In genomic region chr15:98565566-98565965, GRCh38 we compare ENCODE assay signal across 24 cellular contexts.
DNase-seq lines count a peak whose midpoint lies in the region; ATAC-seq and TF ChIP-seq lines count a peak whose summit lies in the region.
"Had no signal": no experiment of that assay in that cellular context is flagged by ENCODE, and none has a peak within 500 bp of the region (broad histone marks: within the 10 kb centered on the region; RNA-seq: fewer than 3 reads in every experiment).

No MANE protein-coding gene starts in this region.

- no peak overlapping the region for H2AFZ ChIP-seq in IMR-90 (replicated peaks; ENCODE audit: low read length, poor library complexity)
- no peak overlapping the region for H2AFZ ChIP-seq in osteoblast (ENCODE audit: low read length)

- in situ Hi-C loops in IMR-90 (cut with MboI; ENCODE audit: low sequenced_read_pairs) = no loop called here

- no peaks in the 10 kb centered on the region for H3K79me1 ChIP-seq in IMR-90 (ENCODE audit: low read depth in 1 of 2, low read length in 2 of 2)

- H2BK5ac ChIP-seq in IMR-90 (ENCODE audit: low read depth, low read length, poor library complexity, severe bottlenecking) = no peak overlapping the region

- H3K4me2 ChIP-seq in IMR-90 (ENCODE audit: low read depth, low read length) (no peak overlapping the region), osteoblast (ENCODE audit: insufficient read depth, low read length) (peak overlapping the region; percentile 28)
- H3K4me2 ChIP-seq: A549; BLaER1 treated with 17β-estradiol and CSF1 and Interleukin-3, amounts not matched to agents 10 nM and 100 nM had no signal

- H3K56ac ChIP-seq in IMR-90 (ENCODE audit: extremely low read depth, insufficient read depth, low read length) = no peak overlapping the region

- no peaks in the 10 kb centered on the region for H3K36me3 ChIP-seq in IMR-90 (ENCODE audit: control insufficient read depth, insufficient read depth, low read length)
- H3K36me3 ChIP-seq in osteoblast (ENCODE audit: insufficient read depth, low read length) = no peaks in the 10 kb centered on the region
- H3K36me3 ChIP-seq: BE2C; BLaER1 treated with 17β-estradiol and CSF1 and Interleukin-3, amounts not matched to agents 10 nM and 100 nM; HAP-1 had no signal

- peak overlapping the region; percentile 17; the same call in 1 of the 2 replicates for H3K4ac ChIP-seq in IMR-90 (ENCODE audit: low read depth, low read length)

- intact Hi-C loops in IMR-90 (cut with micrococcal nuclease) = no loop called here

- peaks cover 2% of the 10 kb centered on the region for H3K27me3 Mint-ChIP-seq in chondrocyte (ENCODE audit: low read depth)
- H3K27me3 Mint-ChIP-seq in type B pancreatic cell = peaks cover 15% of the 10 kb centered on the region
- peaks cover 25% of the 10 kb centered on the region for H3K27me3 Mint-ChIP-seq in activated naive CD4-positive, alpha-beta T cell treated with anti-CD3 and anti-CD28 coated beads, Interleukin-2, amount 10 ng/mL, durations not matched to agents 7 days and 5 days

- H3K9me3 ChIP-seq in IMR-90 (ENCODE audit: control insufficient read depth, insufficient read depth, low read length) = no peaks in the 10 kb centered on the region
- no peaks in the 10 kb centered on the region for H3K9me3 ChIP-seq in osteoblast (ENCODE audit: low read depth, low read length)
- H3K9me3 ChIP-seq: A549; BE2C; BLaER1 treated with 17β-estradiol and CSF1 and Interleukin-3, amounts not matched to agents 10 nM and 100 nM; HAP-1 had no signal

- peaks cover 8% of the 10 kb centered on the region for H3K27me3 ChIP-seq in IMR-90 (ENCODE audit: control insufficient read depth, insufficient read depth, low read length)
- peaks cover 5% of the 10 kb centered on the region for H3K27me3 ChIP-seq in osteoblast (ENCODE audit: insufficient read depth, low read length)
- H3K27me3 ChIP-seq: BLaER1 treated with 17β-estradiol and CSF1 and Interleukin-3, amounts not matched to agents 10 nM and 100 nM had no signal

- no peak overlapping the region for H2AK5ac ChIP-seq in IMR-90 (ENCODE audit: low read depth, low read length)

- no peak overlapping the region; the same call in 1 of the 2 replicates for H2BK120ac ChIP-seq in IMR-90 (ENCODE audit: low read depth, low read length)

- H3K4me3 Mint-ChIP-seq in chondrocyte (ENCODE audit: unreplicated experiment) (no peak overlapping the region), type B pancreatic cell (no peak overlapping the region)
- H3K4me3 Mint-ChIP-seq in activated naive CD4-positive, alpha-beta T cell treated with anti-CD3 and anti-CD28 coated beads, Interleukin-2, amount 10 ng/mL, durations not matched to agents 7 days and 5 days = no peak overlapping the region
- H3K4me3 Mint-ChIP-seq: CD14-positive monocyte; CD4-positive, alpha-beta T cell; CD8-positive, alpha-beta memory T cell; HFFc6 had no signal

- no peaks in the 10 kb centered on the region for H3K9me3 Mint-ChIP-seq in chondrocyte (ENCODE audit: low read depth)
- H3K9me3 Mint-ChIP-seq in type B pancreatic cell = no peaks in the 10 kb centered on the region
- H3K9me3 Mint-ChIP-seq in activated naive CD4-positive, alpha-beta T cell treated with anti-CD3 and anti-CD28 coated beads, Interleukin-2, amount 10 ng/mL, durations not matched to agents 7 days and 5 days = no peaks in the 10 kb centered on the region
- H3K9me3 Mint-ChIP-seq: CD14-positive monocyte; CD4-positive, alpha-beta T cell; CD8-positive, alpha-beta memory T cell; HFFc6 had no signal

- peak overlapping the region; percentile 0 for H2AK9ac ChIP-seq in IMR-90 (replicated peaks; ENCODE audit: low read depth, low read length, poor library complexity)

- H3K4me1 Mint-ChIP-seq in chondrocyte (ENCODE audit: low read depth) = peaks cover 27% of the 10 kb centered on the region
- H3K4me1 Mint-ChIP-seq in type B pancreatic cell (ENCODE audit: unreplicated experiment) = peaks cover 6% of the 10 kb centered on the region
- peaks cover 2% of the 10 kb centered on the region for H3K4me1 Mint-ChIP-seq in activated naive CD4-positive, alpha-beta T cell treated with anti-CD3 and anti-CD28 coated beads, Interleukin-2, amount 10 ng/mL, durations not matched to agents 7 days and 5 days
- H3K4me1 Mint-ChIP-seq: CD14-positive monocyte; CD8-positive, alpha-beta memory T cell had no signal

- dilution Hi-C loops in IMR-90 (cut with HindIII; ENCODE audit: low sequenced_read_pairs, unreplicated experiment) = no loop called here

- no TSS peak for BruUV-seq in IMR-90 (replicated peaks; lab: Mats Ljungman, UMichigan)

- TF ChIP-seq POLR2A in IMR-90 (IDR thresholded peaks at IDR 0.05; ENCODE audit: low read depth, low read length) = no peak

- no peak overlapping the region for H4K8ac ChIP-seq in IMR-90 (ENCODE audit: low read depth in 2 of 2, low read length in 2 of 2)

- H3K27ac Mint-ChIP-seq in chondrocyte (ENCODE audit: unreplicated experiment) (peak overlapping the region; percentile 42), type B pancreatic cell (no peak overlapping the region)
- no peak overlapping the region for H3K27ac Mint-ChIP-seq in activated naive CD4-positive, alpha-beta T cell treated with anti-CD3 and anti-CD28 coated beads, Interleukin-2, amount 10 ng/mL, durations not matched to agents 7 days and 5 days
- H3K27ac Mint-ChIP-seq: CD14-positive monocyte; CD4-positive, alpha-beta T cell; CD8-positive, alpha-beta memory T cell; HFFc6 had no signal

- H3K23ac ChIP-seq in IMR-90 (ENCODE audit: low read depth, low read length) = no peak overlapping the region

- no peaks in the 10 kb centered on the region for H3K36me3 Mint-ChIP-seq in chondrocyte (ENCODE audit: low read depth)
- H3K36me3 Mint-ChIP-seq in type B pancreatic cell = no peaks in the 10 kb centered on the region
- H3K36me3 Mint-ChIP-seq in activated naive CD4-positive, alpha-beta T cell treated with anti-CD3 and anti-CD28 coated beads, Interleukin-2, amount 10 ng/mL, durations not matched to agents 7 days and 5 days = no peaks in the 10 kb centered on the region
- H3K36me3 Mint-ChIP-seq: CD14-positive monocyte; CD8-positive, alpha-beta memory T cell had no signal

- H3K27ac ChIP-seq in IMR-90 (ENCODE audit: insufficient read depth, low read length) (peak overlapping the region; percentile 35; the same call in 1 of the 2 replicates), osteoblast (ENCODE audit: low read depth, low read length) (no peak overlapping the region)
- H3K27ac ChIP-seq: A549; BLaER1 treated with 17β-estradiol and CSF1 and Interleukin-3, amounts not matched to agents 10 nM and 100 nM had no signal

- H3K4me3 ChIP-seq in IMR-90 (ENCODE audit: insufficient read depth, low read depth, low read length) (no peak overlapping the region), osteoblast (ENCODE audit: insufficient read depth, low read length) (no peak overlapping the region)
- H3K4me3 ChIP-seq: A549; BLaER1 treated with 17β-estradiol and CSF1 and Interleukin-3, amounts not matched to agents 10 nM and 100 nM; GM12878; HAP-1 had no signal

- TF ChIP-seq CTCF in IMR-90 (conservative IDR thresholded peaks at IDR 0.05; ENCODE audit: low read depth, low read length) (no peak), chondrocyte (IDR thresholded peaks at IDR 0.05) (no peak), osteoblast (IDR thresholded peaks at IDR 0.05; ENCODE audit: extremely low read depth, low read depth, low read length) (no peak), type B pancreatic cell (conservative IDR thresholded peaks at IDR 0.05) (no peak), omental fat pad (IDR thresholded peaks at IDR 0.05) (no peak)

- DNase-seq in IMR-90 = no peak
- DNase-seq in chondrocyte (ENCODE audit: low spot score) = no peak
- no peak for DNase-seq in osteoblast (ENCODE audit: insufficient read length, low spot score, missing footprints)
- DNase-seq in type B pancreatic cell (ENCODE audit: extremely low spot score, unreplicated experiment) = peak; percentile 31
- no peak for DNase-seq in omental fat pad (ENCODE audit: low spot score)
- DNase-seq in activated naive CD4-positive, alpha-beta T cell treated with anti-CD3 and anti-CD28 coated beads, Interleukin-2, amount 10 ng/mL, durations not matched to agents 7 days and 5 days = no peak
- DNase-seq: 8988T; ACHN; AML-193; BE2C; CD4-positive, alpha-beta T cell; CD8-positive, alpha-beta memory T cell; DMS 273 treated with DMSO at 0.1 percent for 48 hours; DMS79; EL; GDM1; GOT3; HFFc6 had no signal

- H3K9me1 ChIP-seq in IMR-90 (ENCODE audit: insufficient read depth, low read length) = 0 out of 2 replicates have a peak, but pooled peaks cover 2% of the 10 kb centered on the region

- no peaks in the 10 kb centered on the region for H4K20me1 ChIP-seq in IMR-90 (ENCODE audit: insufficient read depth, low read length)
- no peaks in the 10 kb centered on the region for H4K20me1 ChIP-seq in osteoblast (ENCODE audit: insufficient read depth, low read length)
- H4K20me1 ChIP-seq: BLaER1 treated with 17β-estradiol and CSF1 and Interleukin-3, amounts not matched to agents 10 nM and 100 nM had no signal

- peaks cover 7% of the 10 kb centered on the region; the same call in 1 of the 2 replicates for H3K4me1 ChIP-seq in IMR-90 (ENCODE audit: control insufficient read depth, insufficient read depth, low read length)
- H3K4me1 ChIP-seq in osteoblast (ENCODE audit: insufficient read depth, low read length) = no peaks in the 10 kb centered on the region
- H3K4me1 ChIP-seq: A549; BE2C; BLaER1 treated with 17β-estradiol and CSF1 and Interleukin-3, amounts not matched to agents 10 nM and 100 nM; HAP-1 had no signal

- H2BK20ac ChIP-seq in IMR-90 (ENCODE audit: low read depth, low read length) = no peak overlapping the region; the same call in 1 of the 2 replicates

- CTCF ChIA-PET in IMR-90 (lab: Yijun Ruan, JAX) = interaction anchor here (0.6 kb wide), 1 partner anchor 16 kb away, joined by 3 read pairs; no protein-coding TSS in a partner anchor
- CTCF ChIA-PET in activated naive CD4-positive, alpha-beta T cell treated with anti-CD3 and anti-CD28 coated beads, Interleukin-2, amount 10 ng/mL, durations not matched to agents 7 days and 5 days (lab: Charles Lee) = no interaction called here

- TF ChIP-seq RAD21 in IMR-90 (IDR thresholded peaks at IDR 0.05; ENCODE audit: low read length) = no peak

- no peak overlapping the region; the same call in 1 of the 2 replicates for H4K91ac ChIP-seq in IMR-90 (ENCODE audit: insufficient read depth, low read depth, low read length)

- ATAC-seq in IMR-90 (ENCODE audit: low read depth) = no peak
- ATAC-seq in omental fat pad (ENCODE audit: low FRiP score) = no peak
- no peak for ATAC-seq in GM19463 (IDR thresholded peaks at IDR 0.05; ENCODE audit: unreplicated experiment)
- ATAC-seq: A549, GM12878 had no signal

- H3K14ac ChIP-seq in IMR-90 (replicated peaks; ENCODE audit: low read depth, low read length) = no peak overlapping the region

- peak overlapping the region; percentile 1; the same call in 1 of the 2 replicates for H3K18ac ChIP-seq in IMR-90 (ENCODE audit: low read depth, low read length)

- WGBS in IMR-90 (ENCODE audit: extremely low coverage in 2 of 2, insufficient read length in 1 of 2), 2 experiments = 94% methylated on average over 6 of the region's 12 CpGs; no CpG with 5 or more reads in 1 of the 2 experiments

- no peaks in the 10 kb centered on the region for H3K79me2 ChIP-seq in osteoblast (ENCODE audit: insufficient read depth, low read length)

- H2BK15ac ChIP-seq in IMR-90 (ENCODE audit: low read depth, low read length) = no peak overlapping the region

- H4K5ac ChIP-seq in IMR-90 (ENCODE audit: low read depth, low read length) = no peak overlapping the region; the same call in 1 of the 2 replicates

- POLR2A ChIA-PET in IMR-90 (lab: Charles Lee; ENCODE audit: unreplicated experiment) = no interaction called here

- no peak overlapping the region for H3K9ac ChIP-seq in IMR-90 (ENCODE audit: low read depth, low read length)
- H3K9ac ChIP-seq: BLaER1 treated with 17β-estradiol and CSF1 and Interleukin-3, amounts not matched to agents 10 nM and 100 nM had no signal
